ENCODE assay signal across 20 cellular contexts in the genomic region with DNA sequence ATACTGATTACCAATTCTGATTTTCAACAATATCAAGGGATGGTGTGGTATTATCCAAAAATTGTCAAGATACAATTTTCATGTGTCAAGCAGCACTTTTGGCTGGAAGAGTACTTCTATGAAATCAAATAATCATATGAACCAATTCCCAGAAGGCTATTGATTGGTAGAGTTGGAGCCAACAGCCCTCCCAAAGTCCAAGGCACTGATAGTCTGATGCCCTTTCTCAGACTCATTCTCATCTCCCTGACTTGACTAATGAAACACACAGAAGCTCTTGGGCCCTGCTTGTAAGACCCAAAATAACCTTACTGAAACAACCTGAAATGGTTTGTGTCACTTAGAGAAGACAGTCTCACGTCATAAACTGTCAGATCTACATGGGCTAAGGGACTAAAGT.
"Had no signal": no experiment of that assay in that cellular context is flagged by ENCODE, and none has a peak within 500 bp of the region (broad histone marks: within the 10 kb centered on the region; RNA-seq: fewer than 3 reads in every experiment).

No MANE protein-coding gene starts in this region.

- DNase-seq: KBM-7, MV-4-11, NCI-H1048, NCI-H1105, NCI-H1436, NCI-H187, NCI-H2029, NCI-H2081 treated with DMSO at 0.1 percent for 48 hours, NCI-H2171 treated with DMSO at 0.1 percent for 48 hours, NCI-H524, NCI-H526 treated with DMSO at 0.1 percent for 48 hours, NCI-H748 treated with DMSO at 0.1 percent for 48 hours, Right ventricle myocardium superior, RPMI8226, SIG-M5 had no signal

- H3K4me3 ChIP-seq: SJSA1, SK-N-MC had no signal

- H3K27me3 ChIP-seq: SJSA1 had no signal

- FAIRE-seq: HTR-8/SVneo, RCC 7860 had no signal

- H3K36me3 ChIP-seq: SJSA1 had no signal

- H3K27ac ChIP-seq: HL-60, SJSA1 had no signal

- H3K9me3 ChIP-seq: SJSA1 had no signal
